10 cellular contexts compared by ENCODE assay signal in genomic region chrX:37509349-37509748, GRCh38.
DNase-seq lines count a peak whose midpoint lies in the region; ATAC-seq, FAIRE-seq and TF ChIP-seq lines count a peak whose summit lies in the region.
"Had no signal": no experiment of that assay in that cellular context is flagged by ENCODE, and none has a peak within 500 bp of the region (broad histone marks: within the 10 kb centered on the region; RNA-seq: fewer than 3 reads in every experiment).

No MANE protein-coding gene starts in this region.

- H3K9me3 ChIP-seq in neural cell (ENCODE audit: low read length) (no peaks in the 10 kb centered on the region), Peyer's patch (no peaks in the 10 kb centered on the region)
- H3K9me3 ChIP-seq: esophagus squamous epithelium had no signal

- peak; percentile 95 for FAIRE-seq in GM12892 (lab: Jason Lieb, UNC)

- peak; percentile 58 for TF ChIP-seq RAD21 in neural cell (conservative IDR thresholded peaks at IDR 0.05)

- H3K4me1 Mint-ChIP-seq in activated CD8-positive, alpha-beta T cell treated with anti-CD3 and anti-CD28 coated beads, Interleukin-2, amount 10 ng/mL, durations not matched to agents 7 days and 5 days (ENCODE audit: low read depth), result no peaks in the 10 kb centered on the region
- H3K4me1 Mint-ChIP-seq: activated B cell treated with CpG ODN at 0.5 μM for 24 hours had no signal

- intact Hi-C loops in sciatic nerve (cut with DNase I), result no loop called here

- H3K4me2 ChIP-seq in neural cell (ENCODE audit: low read length), result no peak overlapping the region

- no peaks in the 10 kb centered on the region for H3K9me2 ChIP-seq in neural cell (ENCODE audit: insufficient read depth, low read length)

- no peak for DNase-seq in GM12892 (ENCODE audit: insufficient read length)
- peak; percentile 5 for DNase-seq in astrocyte of the spinal cord (ENCODE audit: low read depth, low spot score)
- DNase-seq in GM19240 (ENCODE audit: insufficient read length, low spot score), result no peak
- no peak for DNase-seq in activated CD8-positive, alpha-beta T cell treated with anti-CD3 and anti-CD28 coated beads, Interleukin-2, amount 10 ng/mL, durations not matched to agents 7 days and 5 days
- DNase-seq in Peyer's patch, result no peak
- no peak for DNase-seq in sciatic nerve (ENCODE audit: low spot score)
- DNase-seq: activated B cell treated with CpG ODN at 0.5 μM for 24 hours, esophagus squamous epithelium had no signal

- no peak overlapping the region for H2AFZ ChIP-seq in neural cell (ENCODE audit: low read depth, low read length)

- H3K27ac ChIP-seq in neural cell (ENCODE audit: low read length) (no peak overlapping the region), Peyer's patch (no peak overlapping the region)
- H3K27ac ChIP-seq: esophagus squamous epithelium had no signal

- H3K27ac Mint-ChIP-seq in activated CD8-positive, alpha-beta T cell treated with anti-CD3 and anti-CD28 coated beads, Interleukin-2, amount 10 ng/mL, durations not matched to agents 7 days and 5 days, result no peak overlapping the region
- H3K27ac Mint-ChIP-seq: activated B cell treated with CpG ODN at 0.5 μM for 24 hours had no signal

- TF ChIP-seq POLR2A in GM12892 (IDR thresholded peaks at IDR 0.05; ENCODE audit: low read depth, low read length) (no peak), Peyer's patch (IDR thresholded peaks at IDR 0.05) (no peak)

- H3F3A ChIP-seq in neural cell (ENCODE audit: insufficient read depth, low read length, poor library complexity, severe bottlenecking), result no peaks in the 10 kb centered on the region

- no peak overlapping the region for H3K9ac ChIP-seq in neural cell (ENCODE audit: low read length)

- H3K36me3 ChIP-seq in neural cell (ENCODE audit: insufficient read depth, low read length) (no peaks in the 10 kb centered on the region), Peyer's patch (no peaks in the 10 kb centered on the region)
- H3K36me3 ChIP-seq: esophagus squamous epithelium had no signal

- H3K9me3 Mint-ChIP-seq in activated CD8-positive, alpha-beta T cell treated with anti-CD3 and anti-CD28 coated beads, Interleukin-2, amount 10 ng/mL, durations not matched to agents 7 days and 5 days (ENCODE audit: insufficient read depth), result no peaks in the 10 kb centered on the region
- H3K9me3 Mint-ChIP-seq: activated B cell treated with CpG ODN at 0.5 μM for 24 hours had no signal

- H3K4me3 ChIP-seq in astrocyte of the spinal cord (ENCODE audit: low read depth, low read length) (no peak overlapping the region), neural cell (ENCODE audit: low read length) (no peak overlapping the region), Peyer's patch (no peak overlapping the region)
- H3K4me3 ChIP-seq: esophagus squamous epithelium had no signal

- no peaks in the 10 kb centered on the region for H4K20me1 ChIP-seq in neural cell (ENCODE audit: insufficient read depth)

- TF ChIP-seq CTCF in astrocyte of the spinal cord (IDR thresholded peaks at IDR 0.05; ENCODE audit: low read depth, low read length), result peak; percentile 34
- peak; percentile 62 for TF ChIP-seq CTCF in neural cell (IDR thresholded peaks at IDR 0.05; ENCODE audit: poor library complexity, severe bottlenecking)
- TF ChIP-seq CTCF in Peyer's patch (IDR thresholded peaks at IDR 0.05), result peak in 3 of 6 experiments; percentile 19 to 25 (median 23)

- no peak for TF ChIP-seq EP300 in neural cell (conservative IDR thresholded peaks at IDR 0.05; ENCODE audit: poor library complexity, severe bottlenecking)

- H3K27me3 ChIP-seq in neural cell (ENCODE audit: insufficient read depth, low read depth, low read length), result no peaks in the 10 kb centered on the region
- no peaks in the 10 kb centered on the region for H3K27me3 ChIP-seq in Peyer's patch
- H3K27me3 ChIP-seq: esophagus squamous epithelium had no signal

- ATAC-seq in HG03565 (IDR thresholded peaks at IDR 0.05; ENCODE audit: unreplicated experiment) (peak; percentile 65), sciatic nerve (no peak)
- ATAC-seq in activated CD8-positive, alpha-beta T cell treated with anti-CD3 and anti-CD28 coated beads, Interleukin-2, amount 10 ng/mL, durations not matched to agents 7 days and 5 days, result no peak

- H3K4me1 ChIP-seq in Peyer's patch, result no peaks in the 10 kb centered on the region
- H3K4me1 ChIP-seq: esophagus squamous epithelium had no signal

- H3K36me3 Mint-ChIP-seq in activated CD8-positive, alpha-beta T cell treated with anti-CD3 and anti-CD28 coated beads, Interleukin-2, amount 10 ng/mL, durations not matched to agents 7 days and 5 days (ENCODE audit: low read depth), result no peaks in the 10 kb centered on the region

- no peaks in the 10 kb centered on the region for H3K27me3 Mint-ChIP-seq in activated CD8-positive, alpha-beta T cell treated with anti-CD3 and anti-CD28 coated beads, Interleukin-2, amount 10 ng/mL, durations not matched to agents 7 days and 5 days (ENCODE audit: low read depth)
- H3K27me3 Mint-ChIP-seq: activated B cell treated with CpG ODN at 0.5 μM for 24 hours had no signal

- H3K4me3 Mint-ChIP-seq in activated CD8-positive, alpha-beta T cell treated with anti-CD3 and anti-CD28 coated beads, Interleukin-2, amount 10 ng/mL, durations not matched to agents 7 days and 5 days, result no peak overlapping the region
- H3K4me3 Mint-ChIP-seq: activated B cell treated with CpG ODN at 0.5 μM for 24 hours had no signal

- POLR2A ChIA-PET in activated CD8-positive, alpha-beta T cell treated with anti-CD3 and anti-CD28 coated beads, Interleukin-2, amount 10 ng/mL, durations not matched to agents 7 days and 5 days (lab: Charles Lee), result interaction anchor here (0.6 kb wide), 1 partner anchor 266 kb away, joined by 5 read pairs; no protein-coding TSS in a partner anchor

- CTCF ChIA-PET in activated CD8-positive, alpha-beta T cell treated with anti-CD3 and anti-CD28 coated beads, Interleukin-2, amount 10 ng/mL, durations not matched to agents 7 days and 5 days (lab: Charles Lee), result interaction anchor here (0.6 kb wide), 1 partner anchor 69 kb away, joined by 5 read pairs; no protein-coding TSS in a partner anchor

- no peaks in the 10 kb centered on the region for H3K79me2 ChIP-seq in neural cell (replicated peaks; ENCODE audit: insufficient read depth, low read length)

- in situ Hi-C loops in astrocyte of the spinal cord (cut with HindIII; ENCODE audit: low sequenced_read_pairs), result no loop called here

TF ChIP-seq in neural cell, 6 proteins besides CTCF, POLR2A, EP300 and RAD21:
- TF ChIP-seq EZH2 (IDR thresholded peaks at IDR 0.05; ENCODE audit: borderline replicate concordance, insufficient read depth, low read length, poor library complexity, severe bottlenecking) (no peak), TAF1 (IDR thresholded peaks at IDR 0.05; ENCODE audit: low read depth) (no peak), POLR2AphosphoS5 (IDR thresholded peaks at IDR 0.05) (no peak), SMC3 (conservative IDR thresholded peaks at IDR 0.05; ENCODE audit: poor library complexity) (peak; percentile 61)
TF ChIP-seq in neural cell: peak in this region for 1.
